In the genomic region with DNA sequence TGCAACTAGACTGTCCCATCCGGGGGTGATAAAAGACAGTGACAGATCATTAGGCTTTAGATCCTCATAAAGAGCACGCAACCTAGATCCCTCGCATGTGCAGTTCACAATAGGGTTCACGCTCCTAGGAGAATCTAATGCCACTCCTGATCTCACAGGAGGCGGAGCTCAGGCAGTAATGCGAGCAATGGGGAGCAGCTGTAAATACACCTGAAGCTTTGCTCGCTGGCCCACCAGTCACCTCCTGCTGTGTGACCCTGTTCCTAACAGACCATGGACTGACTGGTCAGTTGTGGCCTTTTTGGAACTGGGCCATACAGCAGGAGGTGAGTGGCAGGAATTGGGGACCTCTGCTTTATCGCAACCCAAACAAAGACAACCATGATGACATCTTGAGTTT, we compare ENCODE assay signal across 16 cellular contexts.
"Had no signal": no experiment of that assay in that cellular context is flagged by ENCODE, and none has a peak within 500 bp of the region (broad histone marks: within the 10 kb centered on the region; RNA-seq: fewer than 3 reads in every experiment).

No MANE protein-coding gene starts in this region.

- H3K27me3 ChIP-seq: MG63, SJSA1 had no signal

- H3K4me1 ChIP-seq: SJSA1 had no signal

- DNase-seq: IMR-90, Karpas-422, KG1, MG63, NCI-H1092, NCI-H1417 treated with DMSO at 0.1 percent for 48 hours, NCI-H1694, NCI-H446 treated with DMSO at 0.1 percent for 48 hours, NCI-H526, NCI-H774, Right ventricle myocardium superior, RPMI8226, SIG-M5 had no signal

- H3K4me3 ChIP-seq: MG63, SJSA1, SK-N-MC had no signal

- H3K36me3 ChIP-seq: MG63, SJSA1 had no signal

- ATAC-seq: HepG2 had no signal

- H3K27ac ChIP-seq: SJSA1, SK-N-MC had no signal

- H3K9me3 ChIP-seq: MG63, SJSA1 had no signal
